13 cellular contexts compared by ENCODE assay signal in the genomic region with DNA sequence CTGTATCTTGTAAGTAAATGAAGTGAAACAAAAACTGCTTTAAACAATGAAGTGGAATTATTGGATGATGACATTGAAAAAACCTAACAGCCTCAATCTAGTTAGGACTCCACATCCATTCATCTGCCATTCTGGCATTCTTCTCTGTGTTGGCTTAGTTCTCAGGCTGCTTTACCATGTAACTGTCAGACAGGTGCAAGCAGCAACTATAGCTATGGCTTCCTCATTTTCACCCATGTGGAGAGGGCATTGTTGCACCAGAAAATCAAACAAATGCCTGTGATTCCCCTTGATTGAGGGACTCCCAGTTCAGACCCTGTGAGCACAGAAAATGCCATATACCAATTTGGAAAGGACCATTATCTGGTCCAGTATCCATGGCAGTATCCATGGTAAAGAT.
"Had no signal": no experiment of that assay in that cellular context is flagged by ENCODE, and none has a peak within 500 bp of the region (broad histone marks: within the 10 kb centered on the region; RNA-seq: fewer than 3 reads in every experiment).

No MANE protein-coding gene starts in this region.

- H3K27me3 Mint-ChIP-seq: activated CD8-positive, alpha-beta memory T cell treated with anti-CD3 and anti-CD28 coated beads, Interleukin-2, amount 10 ng/mL, durations not matched to agents 7 days and 5 days; activated T-cell treated with anti-CD3 and anti-CD28 coated beads, Interleukin-2, amount 50 U/mL, for 24 hours; stimulated activated naive B cell treated with anti-CD40 and anti-IgM and Interleukin-4, amounts not matched to agents 10 μg/mL and 1 μg/mL and 100 μg/mL, for 72 hours had no signal

- H3K4me1 ChIP-seq: right atrium auricular region, thyroid gland had no signal

- H3K4me1 Mint-ChIP-seq: activated CD8-positive, alpha-beta memory T cell treated with anti-CD3 and anti-CD28 coated beads, Interleukin-2, amount 10 ng/mL, durations not matched to agents 7 days and 5 days; mesothelial cell of epicardium; nephron progenitor cell had no signal

- H3K4me3 Mint-ChIP-seq: activated CD8-positive, alpha-beta memory T cell treated with anti-CD3 and anti-CD28 coated beads, Interleukin-2, amount 10 ng/mL, durations not matched to agents 7 days and 5 days; activated T-cell treated with anti-CD3 and anti-CD28 coated beads, Interleukin-2, amount 50 U/mL, for 24 hours; effector memory CD8-positive, alpha-beta T cell; mesothelial cell of epicardium; nephron progenitor cell; stimulated activated naive B cell treated with anti-CD40 and anti-IgM and Interleukin-4, amounts not matched to agents 10 μg/mL and 1 μg/mL and 100 μg/mL, for 72 hours had no signal

- DNase-seq: activated CD8-positive, alpha-beta memory T cell treated with anti-CD3 and anti-CD28 coated beads, Interleukin-2, amount 10 ng/mL, durations not matched to agents 7 days and 5 days; activated T-cell treated with anti-CD3 and anti-CD28 coated beads, Interleukin-2, amount 50 U/mL, for 24 hours; effector memory CD8-positive, alpha-beta T cell; foreskin melanocyte; left ventricle myocardium superior; nephron progenitor cell; occipital lobe; stimulated activated CD4-positive, alpha-beta T cell treated with anti-CD3 and anti-CD28 coated beads, Interleukin-2, amount 100 ng/mL, for 48 hours had no signal

- H3K27me3 ChIP-seq: right atrium auricular region, thyroid gland had no signal

- H3K4me3 ChIP-seq: right atrium auricular region, thyroid gland had no signal

- H3K27ac ChIP-seq: right atrium auricular region, thyroid gland, WERI-Rb-1 had no signal

- H3K36me3 Mint-ChIP-seq: activated CD8-positive, alpha-beta memory T cell treated with anti-CD3 and anti-CD28 coated beads, Interleukin-2, amount 10 ng/mL, durations not matched to agents 7 days and 5 days; mesothelial cell of epicardium; stimulated activated naive B cell treated with anti-CD40 and anti-IgM and Interleukin-4, amounts not matched to agents 10 μg/mL and 1 μg/mL and 100 μg/mL, for 72 hours had no signal

- H3K36me3 ChIP-seq: right atrium auricular region, thyroid gland, WERI-Rb-1 had no signal

- H3K9me3 ChIP-seq: right atrium auricular region, thyroid gland had no signal

- H3K27ac Mint-ChIP-seq: activated CD8-positive, alpha-beta memory T cell treated with anti-CD3 and anti-CD28 coated beads, Interleukin-2, amount 10 ng/mL, durations not matched to agents 7 days and 5 days; activated T-cell treated with anti-CD3 and anti-CD28 coated beads, Interleukin-2, amount 50 U/mL, for 24 hours; effector memory CD8-positive, alpha-beta T cell; mesothelial cell of epicardium; nephron progenitor cell; stimulated activated naive B cell treated with anti-CD40 and anti-IgM and Interleukin-4, amounts not matched to agents 10 μg/mL and 1 μg/mL and 100 μg/mL, for 72 hours had no signal

- H3K9me3 Mint-ChIP-seq: effector memory CD8-positive, alpha-beta T cell; nephron progenitor cell; stimulated activated naive B cell treated with anti-CD40 and anti-IgM and Interleukin-4, amounts not matched to agents 10 μg/mL and 1 μg/mL and 100 μg/mL, for 72 hours had no signal

- ATAC-seq: activated CD8-positive, alpha-beta memory T cell treated with anti-CD3 and anti-CD28 coated beads, Interleukin-2, amount 10 ng/mL, durations not matched to agents 7 days and 5 days; left ventricle myocardium superior had no signal
